ENCODE assay signal across 10 cellular contexts in the genomic region with DNA sequence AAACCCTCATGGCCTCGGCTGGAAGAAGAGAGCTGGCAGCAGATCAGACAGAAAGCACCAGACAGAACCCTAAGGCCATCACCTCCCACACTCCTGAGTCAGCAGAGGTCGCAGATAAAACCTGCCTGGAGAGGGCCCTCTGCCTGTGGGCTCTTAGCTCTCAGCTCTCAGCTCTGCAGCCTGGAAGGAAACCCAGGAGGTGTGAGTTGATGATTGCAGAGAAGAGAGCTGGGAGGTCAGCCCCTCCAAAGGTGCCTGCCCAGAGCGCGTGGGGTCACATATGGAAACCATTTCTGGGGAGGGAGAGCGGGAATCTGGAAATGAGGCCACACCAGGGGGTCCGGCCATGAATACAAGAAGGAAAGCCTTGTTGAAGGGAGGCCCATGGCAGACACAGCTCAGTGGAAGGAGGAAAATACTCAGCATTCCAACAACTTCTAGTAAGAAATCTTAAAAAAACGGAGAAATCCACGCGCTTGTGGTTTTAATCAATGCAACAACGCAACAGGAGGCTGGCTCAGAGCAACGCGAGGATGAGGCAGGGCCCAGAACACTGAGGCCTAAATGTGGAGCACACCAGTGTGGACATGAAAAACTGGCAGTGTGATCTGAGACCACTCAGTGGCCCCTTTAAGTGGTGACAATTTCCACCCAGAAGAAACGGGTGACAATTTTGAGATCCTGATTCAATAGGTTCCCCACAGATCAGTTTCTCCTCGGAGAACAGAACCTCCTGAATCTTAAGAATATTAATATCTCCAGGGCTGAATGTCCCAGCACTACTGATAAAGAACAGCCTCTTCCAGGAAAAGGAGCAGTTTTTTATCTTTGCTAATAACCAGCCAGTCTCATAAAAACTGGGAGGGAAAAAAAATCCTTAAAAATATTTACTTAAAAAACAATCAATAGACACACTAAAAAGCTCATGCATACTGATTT. TPM values are rescaled to one million over a fixed set of nuclear protein-coding genes. Genes with fewer than 3 reads are reported as not detected.
DNase-seq lines count a peak whose midpoint lies in the region; ATAC-seq, FAIRE-seq and TF ChIP-seq lines count a peak whose summit lies in the region.
"Had no signal": no experiment of that assay in that cellular context is flagged by ENCODE, and none has a peak within 500 bp of the region (broad histone marks: within the 10 kb centered on the region; RNA-seq: fewer than 3 reads in every experiment).

No MANE protein-coding gene starts in this region.

- TF ChIP-seq POLR2A in A549 (IDR thresholded peaks at IDR 0.05; ENCODE audit: low read length) (no peak), K562 (conservative IDR thresholded peaks at IDR 0.05) (no peak)

- TF ChIP-seq RAD21 in A549 (conservative IDR thresholded peaks at IDR 0.05 in 1 of 2, IDR thresholded peaks at IDR 0.05 in 1 of 2) (peak in 1 of 2 experiments; percentile 12; a peak in 1 of 5 replicates), K562 (CRISPR knock-in tag; conservative IDR thresholded peaks at IDR 0.05 in 1 of 2, IDR thresholded peaks at IDR 0.05 in 1 of 2) (peak; percentile 24 to 42; a peak in 3 of 4 replicates)

- in situ Hi-C loops in KBM-7 (cut with MboI; ENCODE audit: low pct_unique_long_range_greater_than_20kb, low sequenced_read_pairs) (loop anchor here (25.0 kb wide), 3 partner anchors 400 to 925 kb away; partner anchors contain the start of gene ERG), K562 (cut with MboI) (no loop called here)

- no peaks in the 10 kb centered on the region for H3K79me2 ChIP-seq in K562 (ENCODE audit: control insufficient read depth, insufficient read depth, low read length)

- ATAC-seq in A549: peak; percentile 70 to 78; a peak in 4 of 6 replicates
- ATAC-seq in K562: peak; percentile 85
- ATAC-seq in GM18517 (IDR thresholded peaks at IDR 0.05; ENCODE audit: unreplicated experiment): no peak

- no peaks in the 10 kb centered on the region for H3K4me1 Mint-ChIP-seq in CD14-positive monocyte
- H3K4me1 Mint-ChIP-seq: CD4-positive, CD25-positive, alpha-beta regulatory T cell had no signal

- H3K9me1 ChIP-seq in K562 (ENCODE audit: control insufficient read depth, insufficient read depth, low read length): no peaks in the 10 kb centered on the region

- H3K4me3 ChIP-seq in A549 (no peak overlapping the region), K562 (no peak overlapping the region), A673 (ENCODE audit: low read depth, low read length, poor library complexity, severe bottlenecking) (no peak overlapping the region)
- no peak overlapping the region for H3K4me3 ChIP-seq in effector memory CD4-positive, alpha-beta T cell (ENCODE audit: insufficient read depth, low read depth, low read length, poor library complexity, severe bottlenecking)

- H3K4me1 ChIP-seq in A549 (peaks cover 17% of the 10 kb centered on the region), K562 (replicated peaks in 1 of 2; ENCODE audit: control insufficient read depth in 2 of 2, insufficient read depth in 2 of 2, low read length in 2 of 2) (peaks cover 0 to 6% of the 10 kb centered on the region in 2 experiments; a peak in 3 of 5 replicates), A673 (ENCODE audit: insufficient read depth, low read length, poor library complexity, severe bottlenecking) (no peaks in the 10 kb centered on the region)
- no peaks in the 10 kb centered on the region for H3K4me1 ChIP-seq in effector memory CD4-positive, alpha-beta T cell (ENCODE audit: control insufficient read depth, insufficient read depth, low read length, poor library complexity, severe bottlenecking)

- H3K9me3 Mint-ChIP-seq in CD14-positive monocyte: peaks cover 0 to 5% (median 0%) of the 10 kb centered on the region in 7 donors
- H3K9me3 Mint-ChIP-seq: CD4-positive, CD25-positive, alpha-beta regulatory T cell had no signal

- H3K27ac ChIP-seq in A549 (peak overlapping the region; percentile 45 to 83), K562 (ENCODE audit: extremely low read depth, low read depth, low read length) (no peak overlapping the region), A673 (ENCODE audit: low read depth, low read length, poor library complexity, severe bottlenecking) (no peak overlapping the region)
- H3K27ac ChIP-seq in effector memory CD4-positive, alpha-beta T cell (ENCODE audit: insufficient read depth, low read length, poor library complexity, severe bottlenecking): no peak overlapping the region

- no peaks in the 10 kb centered on the region for H3K36me3 Mint-ChIP-seq in CD14-positive monocyte
- H3K36me3 Mint-ChIP-seq: CD4-positive, CD25-positive, alpha-beta regulatory T cell had no signal

- no peaks in the 10 kb centered on the region for H4K20me1 ChIP-seq in K562 (replicated peaks; ENCODE audit: control insufficient read depth, insufficient read depth, low read length)

- WGBS in A549 (ENCODE audit: missing lambda C conversion rate): 76% methylated on average over 14 of the region's 14 CpGs
- 34% methylated on average over 14 of the region's 14 CpGs for WGBS in K562 (ENCODE audit: insufficient coverage, low coverage, missing lambda C conversion rate)

- CTCF ChIA-PET in A549 (lab: Yijun Ruan, JAX) (interaction anchor here (0.6 to 3.3 kb wide), 40 partner anchors 9 to 753 kb away, joined by 3 to 27 read pairs (median 4); no protein-coding TSS in a partner anchor), K562 (lab: Yijun Ruan, JAX; ENCODE audit: low intra/inter-chr PET ratio) (interaction anchor here (0.6 to 2.6 kb wide), 6 partner anchors 49 to 469 kb away, joined by 3 to 29 read pairs (median 4); no protein-coding TSS in a partner anchor), A673 (lab: Charles Lee) (interaction anchor here (1.3 kb wide), 1 partner anchor 632 kb away, joined by 3 read pairs; no protein-coding TSS in a partner anchor)

- H3K4me3 Mint-ChIP-seq in CD14-positive monocyte: no peak overlapping the region
- H3K4me3 Mint-ChIP-seq: CD4-positive, CD25-positive, alpha-beta regulatory T cell; dendritic cell treated with granulocyte-macrophage colony-stimulating factor and Interleukin-4, amounts not matched to agents 40 ng/mL and 50 ng/mL, for 4 days had no signal

- FAIRE-seq in A549 (lab: Jason Lieb, UNC) (no peak), K562 (lab: Jason Lieb, UNC) (peak; percentile 83)

- peak; percentile 28 to 56 for DNase-seq in A549 (ENCODE audit: low read depth in 1 of 2, low spot score in 1 of 2)
- peak; percentile 33 for DNase-seq in KBM-7
- DNase-seq in K562 (ENCODE audit: extremely low read depth in 1 of 4, low spot score in 3 of 4): peak in 3 of 4 experiments; percentile 32 to 72 (median 71)
- peak; percentile 64 for DNase-seq in iPS-NIHi11 (ENCODE audit: low spot score)
- no peak for DNase-seq in A673 (ENCODE audit: low spot score)
- DNase-seq in effector memory CD4-positive, alpha-beta T cell: no peak
- DNase-seq in CD14-positive monocyte (ENCODE audit: low spot score): no peak

- peaks cover 0 to 2% (median 0%) of the 10 kb centered on the region in 3 donors for H3K27me3 Mint-ChIP-seq in CD14-positive monocyte (ENCODE audit: low read depth in 3 of 3)

- TF ChIP-seq EP300 in A549 (IDR thresholded peaks at IDR 0.05): no peak
- peak; percentile 14; the same call in 1 of the 2 replicates for TF ChIP-seq EP300 in K562 (IDR thresholded peaks at IDR 0.05; ENCODE audit: low read length)

- H2AFZ ChIP-seq in K562 (ENCODE audit: low read depth, low read length): no peak overlapping the region

- H3K9ac ChIP-seq in K562 (ENCODE audit: insufficient read depth in 1 of 2, low read depth in 2 of 2, low read length in 2 of 2): peak overlapping the region in 1 of 2 experiments; percentile 39; a peak in 1 of 4 replicates

- intact Hi-C loops in K562 (cut with micrococcal nuclease): loop anchor here (1.0 to 5.0 kb wide), 5 partner anchors 48 to 633 kb away; partner anchors contain the start of gene ETS2
- intact Hi-C loops in A673 (cut with micrococcal nuclease; ENCODE audit: unreplicated experiment): loop anchor here (1.0 to 10.0 kb wide), 5 partner anchors 333 to 780 kb away; partner anchors contain the start of gene ETS2
- intact Hi-C loops in CD14-positive monocyte (cut with micrococcal nuclease): loop anchor here (2.0 to 10.0 kb wide), 4 partner anchors 403 to 633 kb away; no protein-coding TSS in a partner anchor

- BruUV-seq in K562 (replicated peaks; lab: Mats Ljungman, UMichigan) (no TSS peak), A673 (replicated peaks; lab: Mats Ljungman, UMichigan) (no TSS peak)

- peak overlapping the region in 1 of 7 donors; percentile 27 for H3K27ac Mint-ChIP-seq in CD14-positive monocyte
- H3K27ac Mint-ChIP-seq: CD4-positive, CD25-positive, alpha-beta regulatory T cell; dendritic cell treated with granulocyte-macrophage colony-stimulating factor and Interleukin-4, amounts not matched to agents 40 ng/mL and 50 ng/mL, for 4 days had no signal

- peak overlapping the region; percentile 40 for H3K4me2 ChIP-seq in A549
- no peak overlapping the region for H3K4me2 ChIP-seq in K562 (ENCODE audit: insufficient read depth, low read length)

- no peaks in the 10 kb centered on the region for H3K9me3 ChIP-seq in A549
- H3K9me3 ChIP-seq in K562 (replicated peaks; ENCODE audit: control insufficient read depth, insufficient read depth, low read depth, low read length): no peaks in the 10 kb centered on the region
- no peaks in the 10 kb centered on the region for H3K9me3 ChIP-seq in A673 (ENCODE audit: low read depth, low read length, poor library complexity, severe bottlenecking)
- no peaks in the 10 kb centered on the region for H3K9me3 ChIP-seq in effector memory CD4-positive, alpha-beta T cell (ENCODE audit: control insufficient read depth, low read length)

- TF ChIP-seq CTCF in A549 (IDR thresholded peaks at IDR 0.05) (no peak), K562 (IDR thresholded peaks at IDR 0.05 in 2 of 3, conservative IDR thresholded peaks at IDR 0.05 in 1 of 3; ENCODE audit: insufficient read depth in 2 of 3, low read depth in 1 of 3, low read length in 3 of 3) (peak; percentile 34 to 47 (median 39); a peak in 4 of 6 replicates), A673 (conservative IDR thresholded peaks at IDR 0.05; ENCODE audit: low read depth, low read length) (no peak), CD14-positive monocyte (IDR thresholded peaks at IDR 0.05) (no peak)

- H3K27me3 ChIP-seq in K562 (ENCODE audit: control insufficient read depth in 2 of 2, insufficient read depth in 2 of 2, low read length in 2 of 2) (peaks cover 14 to 29% of the 10 kb centered on the region in 2 experiments; a peak in 4 of 5 replicates), A673 (replicated peaks; ENCODE audit: insufficient read depth, low read depth, low read length, poor library complexity) (no peaks in the 10 kb centered on the region)
- no peaks in the 10 kb centered on the region for H3K27me3 ChIP-seq in effector memory CD4-positive, alpha-beta T cell (replicated peaks; ENCODE audit: control insufficient read depth, insufficient read depth, low read length, poor library complexity, severe bottlenecking)

- POLR2A ChIA-PET in A549 (lab: Yijun Ruan, JAX) (interaction anchor here (0.6 to 1.7 kb wide), 4 partner anchors 328 to 697 kb away, joined by 3 to 5 read pairs (median 4); partner anchors contain the start of gene ETS2), K562 (lab: Yijun Ruan, JAX) (interaction anchor here (0.6 to 1.1 kb wide), 4 partner anchors 18 to 347 kb away, joined by 3 to 6 read pairs (median 4); no protein-coding TSS in a partner anchor), A673 (lab: Charles Lee; ENCODE audit: low non-redundant PET) (no interaction called here)

- H3K36me3 ChIP-seq in K562 (ENCODE audit: control insufficient read depth, insufficient read depth, low read length): no peaks in the 10 kb centered on the region
- no peaks in the 10 kb centered on the region for H3K36me3 ChIP-seq in A673 (ENCODE audit: insufficient read depth, low read length, poor library complexity, severe bottlenecking)
- H3K36me3 ChIP-seq in effector memory CD4-positive, alpha-beta T cell (ENCODE audit: control insufficient read depth, insufficient read depth, low read length): no peaks in the 10 kb centered on the region

RNA-seq across cellular contexts. Expression of gene PSMG1, which starts 45.7 kb away (rescaled TPM):
- 84.1 and 95.8 TPM in 2 replicates for polyA plus RNA-seq in A549 (2011; rRNA removed)
- polyA plus RNA-seq in A549 (2012; cell fraction: cytosol; rRNA removed): 61.2 TPM in 2 replicates
- 13.9 and 21.7 TPM in 2 replicates for polyA plus RNA-seq in A549 (2012; cell fraction: nucleus; rRNA removed)
- 96.0 to 102 TPM (median 98.8 TPM) in 3 replicates for polyA plus RNA-seq in A549 (2017; fragmentation: RNase III; extraction: RNeasy Plus Mini Kit Qiagen cat#74134 plus additional on column Dnase treatment)
- 7.7 and 10.1 TPM in 2 replicates for polyA minus RNA-seq in A549 (2011; rRNA and poly(A)+ RNA removed)
- 31.2 and 55.3 TPM in 2 replicates for total RNA-seq in K562 (2011; cell fraction: chromatin; rRNA removed; ENCODE audit: low replicate concordance)
- 26.8 and 29.9 TPM in 2 replicates for total RNA-seq in K562 (2011; cell fraction: nucleolus; rRNA removed)
- total RNA-seq in K562 (2011; cell fraction: nucleoplasm; rRNA removed): 37.0 and 42.7 TPM in 2 replicates
- total RNA-seq in K562 (2014; rRNA removed): 255 and 285 TPM in 2 replicates
- 328 and 358 TPM in 2 replicates for total RNA-seq in K562 (2014; rRNA removed; fragmentation: Illumina TruSeq; extraction: Trizol)
- 335 and 358 TPM in 2 replicates for total RNA-seq in K562 (2015; rRNA removed; fragmentation: Illumina TruSeq; extraction: Trizol)
- total RNA-seq in K562 (2021): 234 and 247 TPM in 2 replicates
- polyA plus RNA-seq in K562 (2011; rRNA removed): 192 and 328 TPM in 2 replicates
- polyA plus RNA-seq in K562 (2011; cell fraction: cytosol; rRNA removed): 123 and 150 TPM in 2 replicates
- 65.8 and 83.7 TPM in 2 replicates for polyA plus RNA-seq in K562 (2011; cell fraction: nucleus; rRNA removed)
- polyA plus RNA-seq in K562 (2012): 199 and 249 TPM in 2 replicates
- polyA plus RNA-seq in K562 (2014; fragmentation: Illumina TruSeq; extraction: Trizol): 380 and 427 TPM in 2 replicates
- polyA plus RNA-seq in K562 (2014; fragmentation: Nextera tagmentation; extraction: Ambion mirVana): 10 to 100 TPM; 54.5 to 88.1 TPM
- polyA plus RNA-seq in K562 (2014; rRNA removed): 362 and 383 TPM in 2 replicates
- polyA minus RNA-seq in K562 (2011; rRNA and poly(A)+ RNA removed): 112 and 114 TPM in 2 replicates
- 43.6 and 73.7 TPM in 2 replicates for polyA minus RNA-seq in K562 (2011; cell fraction: cytosol; rRNA and poly(A)+ RNA removed)
- polyA minus RNA-seq in K562 (2011; cell fraction: nucleus; rRNA and poly(A)+ RNA removed): 22.2 and 30.8 TPM in 2 replicates
- total RNA-seq in A673 (2021): 96.5 and 101 TPM in 2 replicates
- polyA plus RNA-seq in CD14-positive monocyte: 10 to 100 TPM; 26.2 to 29.2 TPM

Comparison
In these comparisons a context has a peak if more than half of its experiments do, and no peak if none do; other contexts are left out.
1. DNase-seq: peak in A549 (2 of 2), KBM-7 (single experiment), K562 (3 of 4) and iPS-NIHi11 (single experiment); none in A673 (single experiment), effector memory CD4-positive, alpha-beta T cell (0 of 3) and CD14-positive monocyte (single experiment).
2. H3K27ac ChIP-seq: peak in A549 (2 of 2); none in K562 (single experiment), A673 (single experiment) and effector memory CD4-positive, alpha-beta T cell (single experiment).
3. CTCF ChIP-seq: peak in K562 (3 of 3); none in A549 (single experiment), A673 (single experiment) and CD14-positive monocyte (single experiment).
4. Of the 35 proteins assayed by ChIP-seq in both K562 and A549: peak only in K562: CTCF and EP300; only in A549: none; in both: MAFK; in neither: 30; mixed calls (peak in some experiments, not most) for 2.